8 cellular contexts compared by ENCODE assay signal in the genomic region with DNA sequence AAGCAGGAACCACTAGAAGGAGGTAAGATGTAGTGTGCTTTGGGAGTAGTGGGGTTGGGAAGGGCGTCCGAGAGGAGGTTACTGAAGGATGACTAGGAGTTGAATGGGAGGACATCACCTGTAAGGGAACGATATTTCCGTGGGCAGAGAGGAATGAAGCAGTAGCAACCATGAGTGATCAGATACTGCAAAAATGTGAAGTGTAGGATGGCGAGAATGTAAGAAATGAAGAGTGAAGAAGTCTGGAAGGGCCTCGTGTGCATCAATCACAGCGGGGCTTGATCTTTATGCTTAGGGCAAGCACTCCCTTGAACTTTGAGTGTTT. TPM values are rescaled to one million over a fixed set of nuclear protein-coding genes. Genes with fewer than 3 reads are reported as not detected.
DNase-seq lines count a peak whose midpoint lies in the region; ATAC-seq and TF ChIP-seq lines count a peak whose summit lies in the region.

No MANE protein-coding gene starts in this region.

- peaks cover 3% of the 10 kb centered on the region; the same call in 1 of the 2 replicates for H3K36me3 ChIP-seq in MM.1S (replicated peaks; ENCODE audit: insufficient read depth, low read length)
- H3K36me3 ChIP-seq in rectal smooth muscle tissue (ENCODE audit: control insufficient read depth, insufficient read depth, low read length) = no peaks in the 10 kb centered on the region

- H3K9ac ChIP-seq in MM.1S (ENCODE audit: low read length) (peak overlapping the region; percentile 51), rectal smooth muscle tissue (ENCODE audit: low read length) (no peak overlapping the region)

- TF ChIP-seq CTCF in GM12875 (IDR thresholded peaks at IDR 0.05; ENCODE audit: borderline replicate concordance, insufficient read depth, low read depth, low read length) = no peak
- no peak for TF ChIP-seq CTCF in MM.1S (IDR thresholded peaks at IDR 0.05; ENCODE audit: low read length)
- no peak for TF ChIP-seq CTCF in epithelial cell of proximal tubule (conservative IDR thresholded peaks at IDR 0.05; ENCODE audit: low read depth, low read length)

- peaks cover 7% of the 10 kb centered on the region; the same call in 1 of the 2 replicates for H4K20me1 ChIP-seq in MM.1S (ENCODE audit: insufficient read depth, low read length)

- H3K9me2 ChIP-seq in MM.1S (replicated peaks; ENCODE audit: insufficient read depth, low read length) = no peaks in the 10 kb centered on the region

- CTCF ChIA-PET in activated CD4-positive, alpha-beta T cell treated with anti-CD3 and anti-CD28 coated beads for 36 hours (lab: Charles Lee) = interaction anchor here (0.6 to 1.1 kb wide), 4 partner anchors 38 to 197 kb away, joined by 3 to 6 read pairs (median 4); no protein-coding TSS in a partner anchor
- CTCF ChIA-PET in activated CD4-positive, alpha-beta memory T cell treated with anti-CD3 and anti-CD28 coated beads for 36 hours (lab: Charles Lee) = interaction anchor here (0.6 to 2.1 kb wide), 3 partner anchors 51 to 215 kb away, joined by 3 to 8 read pairs (median 4); a partner anchor contains a TSS

- POLR2A ChIA-PET in activated CD4-positive, alpha-beta T cell treated with anti-CD3 and anti-CD28 coated beads for 36 hours (lab: Charles Lee) = interaction anchor here (1.0 kb wide), 2 partner anchors 10 to 216 kb away, joined by 3 to 5 read pairs; a partner anchor contains a TSS
- POLR2A ChIA-PET in activated CD4-positive, alpha-beta memory T cell treated with anti-CD3 and anti-CD28 coated beads for 36 hours (lab: Charles Lee) = interaction anchor here (1.0 kb wide), 1 partner anchor 121 kb away, joined by 4 read pairs; a partner anchor contains a TSS

- H3F3A ChIP-seq in MM.1S (ENCODE audit: insufficient read depth, low read length) = peaks cover 8% of the 10 kb centered on the region; the same call in 1 of the 2 replicates

- no peak for ATAC-seq in activated CD4-positive, alpha-beta T cell treated with anti-CD3 and anti-CD28 coated beads for 36 hours
- no peak for ATAC-seq in HG03378 (IDR thresholded peaks at IDR 0.05; ENCODE audit: unreplicated experiment)

- H3K4me1 Mint-ChIP-seq in activated CD4-positive, alpha-beta T cell treated with anti-CD3 and anti-CD28 coated beads for 36 hours = peaks cover 44% of the 10 kb centered on the region
- peaks cover 40% of the 10 kb centered on the region for H3K4me1 Mint-ChIP-seq in activated CD4-positive, alpha-beta memory T cell treated with anti-CD3 and anti-CD28 coated beads for 36 hours (ENCODE audit: low read depth)

- no peaks in the 10 kb centered on the region for H3K9me3 ChIP-seq in MM.1S (replicated peaks; ENCODE audit: insufficient read depth, low read length)

- H3K4me3 ChIP-seq in GM12875 (ENCODE audit: low read depth, low read length) = peak overlapping the region; percentile 76
- peak overlapping the region; percentile 84 for H3K4me3 ChIP-seq in MM.1S (ENCODE audit: low read length)
- H3K4me3 ChIP-seq in epithelial cell of proximal tubule (ENCODE audit: low read depth, low read length) = peak overlapping the region; percentile 80
- H3K4me3 ChIP-seq in rectal smooth muscle tissue (ENCODE audit: low read length) = peak overlapping the region; percentile 98

- H3K27me3 ChIP-seq in MM.1S (replicated peaks; ENCODE audit: insufficient read depth, low read length) = no peaks in the 10 kb centered on the region
- H3K27me3 ChIP-seq in rectal smooth muscle tissue (ENCODE audit: control insufficient read depth, insufficient read depth, low read length) = no peaks in the 10 kb centered on the region

- H3K4me1 ChIP-seq in MM.1S (ENCODE audit: low read length) (peaks cover 25% of the 10 kb centered on the region), rectal smooth muscle tissue (ENCODE audit: control insufficient read depth, insufficient read depth, low read length) (no peaks in the 10 kb centered on the region)

- H3K9me3 Mint-ChIP-seq in activated CD4-positive, alpha-beta T cell treated with anti-CD3 and anti-CD28 coated beads for 36 hours (ENCODE audit: low read depth) = no peaks in the 10 kb centered on the region
- H3K9me3 Mint-ChIP-seq in activated CD4-positive, alpha-beta memory T cell treated with anti-CD3 and anti-CD28 coated beads for 36 hours = no peaks in the 10 kb centered on the region

- no peaks in the 10 kb centered on the region for H3K27me3 Mint-ChIP-seq in activated CD4-positive, alpha-beta T cell treated with anti-CD3 and anti-CD28 coated beads for 36 hours
- no peaks in the 10 kb centered on the region for H3K27me3 Mint-ChIP-seq in activated CD4-positive, alpha-beta memory T cell treated with anti-CD3 and anti-CD28 coated beads for 36 hours

- H3K4me3 Mint-ChIP-seq in activated CD4-positive, alpha-beta T cell treated with anti-CD3 and anti-CD28 coated beads for 36 hours = no peak overlapping the region
- no peak overlapping the region for H3K4me3 Mint-ChIP-seq in activated CD4-positive, alpha-beta memory T cell treated with anti-CD3 and anti-CD28 coated beads for 36 hours

- peaks cover 28% of the 10 kb centered on the region for H3K36me3 Mint-ChIP-seq in activated CD4-positive, alpha-beta T cell treated with anti-CD3 and anti-CD28 coated beads for 36 hours (ENCODE audit: low read depth)
- H3K36me3 Mint-ChIP-seq in activated CD4-positive, alpha-beta memory T cell treated with anti-CD3 and anti-CD28 coated beads for 36 hours = peaks cover 26% of the 10 kb centered on the region

- peak overlapping the region; percentile 91 for H3K4me2 ChIP-seq in MM.1S (ENCODE audit: low read depth, low read length)

- intact Hi-C loops in activated CD4-positive, alpha-beta T cell treated with anti-CD3 and anti-CD28 coated beads for 36 hours (cut with DNase I, micrococcal nuclease) = loop anchor here (5.0 to 10.0 kb wide), 2 partner anchors 196 to 1833 kb away; a partner anchor contains a TSS
- intact Hi-C loops in activated CD4-positive, alpha-beta memory T cell treated with anti-CD3 and anti-CD28 coated beads for 36 hours (cut with micrococcal nuclease) = no loop called here

- no peak overlapping the region for H3K27ac Mint-ChIP-seq in activated CD4-positive, alpha-beta T cell treated with anti-CD3 and anti-CD28 coated beads for 36 hours
- no peak overlapping the region for H3K27ac Mint-ChIP-seq in activated CD4-positive, alpha-beta memory T cell treated with anti-CD3 and anti-CD28 coated beads for 36 hours

- H3K79me2 ChIP-seq in MM.1S (ENCODE audit: low read length) = peaks cover 54% of the 10 kb centered on the region

- peak overlapping the region; percentile 42 for H2AFZ ChIP-seq in MM.1S (ENCODE audit: low read length)

- peak overlapping the region; percentile 31; the same call in 1 of the 2 replicates for H3K27ac ChIP-seq in MM.1S (ENCODE audit: low read length)
- H3K27ac ChIP-seq in rectal smooth muscle tissue (ENCODE audit: low read depth, low read length) = no peak overlapping the region

- DNase-seq in MM.1S (no peak), epithelial cell of proximal tubule (ENCODE audit: low read depth) (no peak), NCI-H1694 (lab: John Stamatoyannopoulos, UW) (no peak)
- DNase-seq in activated CD4-positive, alpha-beta T cell treated with anti-CD3 and anti-CD28 coated beads for 36 hours = no peak
- DNase-seq in activated CD4-positive, alpha-beta memory T cell treated with anti-CD3 and anti-CD28 coated beads for 36 hours = no peak

RNA-seq across cellular contexts. Expression of a gene that starts 0.6 kb away (rescaled TPM):
- 96.7 and 237 TPM in 2 replicates for total RNA-seq in epithelial cell of proximal tubule
- total RNA-seq in activated CD4-positive, alpha-beta T cell treated with anti-CD3 and anti-CD28 coated beads for 36 hours = 10 to 100 TPM; 48.4 to 50.7 TPM
- 10 to 100 TPM; 63.7 to 67.1 TPM for total RNA-seq in activated CD4-positive, alpha-beta memory T cell treated with anti-CD3 and anti-CD28 coated beads for 36 hours

RNA-seq across cellular contexts. Expression of a gene that starts 50.7 kb away (rescaled TPM):
- total RNA-seq in epithelial cell of proximal tubule = 10.6 and 10.7 TPM in 2 replicates
- not detected for total RNA-seq in activated CD4-positive, alpha-beta T cell treated with anti-CD3 and anti-CD28 coated beads for 36 hours
- total RNA-seq in activated CD4-positive, alpha-beta memory T cell treated with anti-CD3 and anti-CD28 coated beads for 36 hours = not detected

Comparison
In these comparisons a context has a peak if more than half of its experiments do, and no peak if none do; other contexts are left out.
1. RNA of a gene that starts 50.7 kb away (total RNA-seq): 10.6 to 10.7 TPM in epithelial cell of proximal tubule; not detected in activated CD4-positive, alpha-beta T cell treated with anti-CD3 and anti-CD28 coated beads for 36 hours and not detected in activated CD4-positive, alpha-beta memory T cell treated with anti-CD3 and anti-CD28 coated beads for 36 hours; every median in the first group is over 10 times any median in the second.
2. Peak in every context shown above with its lines, with median percentiles within 50 percentile points of each other: H3K4me3 ChIP-seq.